Comparison of ENCODE assay signal across 1 cellular context in genomic region chr1:224459051-224459450, GRCh38.
TF ChIP-seq lines count a peak whose summit lies in the region.

No MANE protein-coding gene starts in this region.

TF ChIP-seq in K562, 482 proteins besides CTCF, POLR2A, EP300 and RAD21 (continues in another document):
- TF ChIP-seq, protein P1, sequence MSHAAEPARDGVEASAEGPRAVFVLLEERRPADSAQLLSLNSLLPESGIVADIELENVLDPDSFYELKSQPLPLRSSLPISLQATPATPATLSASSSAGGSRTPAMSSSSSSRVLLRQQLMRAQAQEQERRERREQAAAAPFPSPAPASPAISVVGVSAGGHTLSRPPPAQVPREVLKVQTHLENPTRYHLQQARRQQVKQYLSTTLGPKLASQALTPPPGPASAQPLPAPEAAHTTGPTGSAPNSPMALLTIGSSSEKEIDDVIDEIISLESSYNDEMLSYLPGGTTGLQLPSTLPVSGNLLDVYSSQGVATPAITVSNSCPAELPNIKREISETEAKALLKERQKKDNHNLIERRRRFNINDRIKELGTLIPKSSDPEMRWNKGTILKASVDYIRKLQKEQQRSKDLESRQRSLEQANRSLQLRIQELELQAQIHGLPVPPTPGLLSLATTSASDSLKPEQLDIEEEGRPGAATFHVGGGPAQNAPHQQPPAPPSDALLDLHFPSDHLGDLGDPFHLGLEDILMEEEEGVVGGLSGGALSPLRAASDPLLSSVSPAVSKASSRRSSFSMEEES (CRISPR knock-in tag; IDR thresholded peaks at IDR 0.05) = peak; percentile 93
- TF ChIP-seq SREBF1 (IDR thresholded peaks at IDR 0.05; ENCODE audit: borderline replicate concordance, low read depth, low read length) = no peak
- TF ChIP-seq, protein P2, sequence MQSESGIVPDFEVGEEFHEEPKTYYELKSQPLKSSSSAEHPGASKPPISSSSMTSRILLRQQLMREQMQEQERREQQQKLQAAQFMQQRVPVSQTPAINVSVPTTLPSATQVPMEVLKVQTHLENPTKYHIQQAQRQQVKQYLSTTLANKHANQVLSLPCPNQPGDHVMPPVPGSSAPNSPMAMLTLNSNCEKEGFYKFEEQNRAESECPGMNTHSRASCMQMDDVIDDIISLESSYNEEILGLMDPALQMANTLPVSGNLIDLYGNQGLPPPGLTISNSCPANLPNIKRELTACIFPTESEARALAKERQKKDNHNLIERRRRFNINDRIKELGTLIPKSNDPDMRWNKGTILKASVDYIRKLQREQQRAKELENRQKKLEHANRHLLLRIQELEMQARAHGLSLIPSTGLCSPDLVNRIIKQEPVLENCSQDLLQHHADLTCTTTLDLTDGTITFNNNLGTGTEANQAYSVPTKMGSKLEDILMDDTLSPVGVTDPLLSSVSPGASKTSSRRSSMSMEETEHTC (IDR thresholded peaks at IDR 0.05) = 0 out of 2 replicates have a peak, but pooled peaks have one; percentile 30
- no peak for TF ChIP-seq POLR2B (IDR thresholded peaks at IDR 0.05; ENCODE audit: low read depth, partially characterized antibody)
- TF ChIP-seq ZFX (CRISPR knock-in tag; IDR thresholded peaks at IDR 0.05) = peak; percentile 45
- no peak for TF ChIP-seq ETS2 (tag; IDR thresholded peaks at IDR 0.05; ENCODE audit: borderline replicate concordance, poor library complexity, severe bottlenecking)
- no peak for TF ChIP-seq IFI16 (CRISPR knock-in tag; IDR thresholded peaks at IDR 0.05)
- no peak for TF ChIP-seq ZNF282 (CRISPR knock-in tag; IDR thresholded peaks at IDR 0.05)
- peak; percentile 61; the same call in 1 of the 2 replicates for TF ChIP-seq SPI1 (IDR thresholded peaks at IDR 0.05; ENCODE audit: borderline replicate concordance, low read depth, low read length)
- no peak for TF ChIP-seq MCM2 (IDR thresholded peaks at IDR 0.05; ENCODE audit: low read depth)
- TF ChIP-seq ZNF583 (CRISPR knock-in tag; IDR thresholded peaks at IDR 0.05) = no peak
- TF ChIP-seq MAZ (CRISPR knock-in tag; conservative IDR thresholded peaks at IDR 0.05 in 1 of 2, IDR thresholded peaks at IDR 0.05 in 1 of 2) = no peak
- TF ChIP-seq GTF2F1 (IDR thresholded peaks at IDR 0.05; ENCODE audit: low read depth, low read length) = no peak
- no peak for TF ChIP-seq ZNF551 (CRISPR knock-in tag; IDR thresholded peaks at IDR 0.05)
- TF ChIP-seq ATF1 (CRISPR knock-in tag; IDR thresholded peaks at IDR 0.05) = no peak
- 0 out of 2 replicates have a peak, but pooled peaks have one; percentile 8 for TF ChIP-seq ATF1 (tag; IDR thresholded peaks at IDR 0.05)
- peak; percentile 67; the same call in 1 of the 2 replicates for TF ChIP-seq TOE1 (IDR thresholded peaks at IDR 0.05; ENCODE audit: borderline replicate concordance)
- no peak for TF ChIP-seq TOE1 (CRISPR knock-in tag; IDR thresholded peaks at IDR 0.05; ENCODE audit: borderline replicate concordance, low read depth)
- TF ChIP-seq L3MBTL2 (IDR thresholded peaks at IDR 0.05) = peak; percentile 58; the same call in 1 of the 2 replicates
- TF ChIP-seq CBFA2T3 (IDR thresholded peaks at IDR 0.05) = 0 out of 2 replicates have a peak, but pooled peaks have one; percentile 11
- no peak for TF ChIP-seq CCNT2 (IDR thresholded peaks at IDR 0.05; ENCODE audit: borderline replicate concordance, extremely low read depth, insufficient read length, low read depth, low read length)
- 0 out of 2 replicates have a peak, but pooled peaks have one; percentile 35 for TF ChIP-seq ZNF766 (CRISPR knock-in tag; conservative IDR thresholded peaks at IDR 0.05)
- TF ChIP-seq MXI1 (IDR thresholded peaks at IDR 0.05; ENCODE audit: low read depth, low read length) = no peak
- TF ChIP-seq, protein P3, sequence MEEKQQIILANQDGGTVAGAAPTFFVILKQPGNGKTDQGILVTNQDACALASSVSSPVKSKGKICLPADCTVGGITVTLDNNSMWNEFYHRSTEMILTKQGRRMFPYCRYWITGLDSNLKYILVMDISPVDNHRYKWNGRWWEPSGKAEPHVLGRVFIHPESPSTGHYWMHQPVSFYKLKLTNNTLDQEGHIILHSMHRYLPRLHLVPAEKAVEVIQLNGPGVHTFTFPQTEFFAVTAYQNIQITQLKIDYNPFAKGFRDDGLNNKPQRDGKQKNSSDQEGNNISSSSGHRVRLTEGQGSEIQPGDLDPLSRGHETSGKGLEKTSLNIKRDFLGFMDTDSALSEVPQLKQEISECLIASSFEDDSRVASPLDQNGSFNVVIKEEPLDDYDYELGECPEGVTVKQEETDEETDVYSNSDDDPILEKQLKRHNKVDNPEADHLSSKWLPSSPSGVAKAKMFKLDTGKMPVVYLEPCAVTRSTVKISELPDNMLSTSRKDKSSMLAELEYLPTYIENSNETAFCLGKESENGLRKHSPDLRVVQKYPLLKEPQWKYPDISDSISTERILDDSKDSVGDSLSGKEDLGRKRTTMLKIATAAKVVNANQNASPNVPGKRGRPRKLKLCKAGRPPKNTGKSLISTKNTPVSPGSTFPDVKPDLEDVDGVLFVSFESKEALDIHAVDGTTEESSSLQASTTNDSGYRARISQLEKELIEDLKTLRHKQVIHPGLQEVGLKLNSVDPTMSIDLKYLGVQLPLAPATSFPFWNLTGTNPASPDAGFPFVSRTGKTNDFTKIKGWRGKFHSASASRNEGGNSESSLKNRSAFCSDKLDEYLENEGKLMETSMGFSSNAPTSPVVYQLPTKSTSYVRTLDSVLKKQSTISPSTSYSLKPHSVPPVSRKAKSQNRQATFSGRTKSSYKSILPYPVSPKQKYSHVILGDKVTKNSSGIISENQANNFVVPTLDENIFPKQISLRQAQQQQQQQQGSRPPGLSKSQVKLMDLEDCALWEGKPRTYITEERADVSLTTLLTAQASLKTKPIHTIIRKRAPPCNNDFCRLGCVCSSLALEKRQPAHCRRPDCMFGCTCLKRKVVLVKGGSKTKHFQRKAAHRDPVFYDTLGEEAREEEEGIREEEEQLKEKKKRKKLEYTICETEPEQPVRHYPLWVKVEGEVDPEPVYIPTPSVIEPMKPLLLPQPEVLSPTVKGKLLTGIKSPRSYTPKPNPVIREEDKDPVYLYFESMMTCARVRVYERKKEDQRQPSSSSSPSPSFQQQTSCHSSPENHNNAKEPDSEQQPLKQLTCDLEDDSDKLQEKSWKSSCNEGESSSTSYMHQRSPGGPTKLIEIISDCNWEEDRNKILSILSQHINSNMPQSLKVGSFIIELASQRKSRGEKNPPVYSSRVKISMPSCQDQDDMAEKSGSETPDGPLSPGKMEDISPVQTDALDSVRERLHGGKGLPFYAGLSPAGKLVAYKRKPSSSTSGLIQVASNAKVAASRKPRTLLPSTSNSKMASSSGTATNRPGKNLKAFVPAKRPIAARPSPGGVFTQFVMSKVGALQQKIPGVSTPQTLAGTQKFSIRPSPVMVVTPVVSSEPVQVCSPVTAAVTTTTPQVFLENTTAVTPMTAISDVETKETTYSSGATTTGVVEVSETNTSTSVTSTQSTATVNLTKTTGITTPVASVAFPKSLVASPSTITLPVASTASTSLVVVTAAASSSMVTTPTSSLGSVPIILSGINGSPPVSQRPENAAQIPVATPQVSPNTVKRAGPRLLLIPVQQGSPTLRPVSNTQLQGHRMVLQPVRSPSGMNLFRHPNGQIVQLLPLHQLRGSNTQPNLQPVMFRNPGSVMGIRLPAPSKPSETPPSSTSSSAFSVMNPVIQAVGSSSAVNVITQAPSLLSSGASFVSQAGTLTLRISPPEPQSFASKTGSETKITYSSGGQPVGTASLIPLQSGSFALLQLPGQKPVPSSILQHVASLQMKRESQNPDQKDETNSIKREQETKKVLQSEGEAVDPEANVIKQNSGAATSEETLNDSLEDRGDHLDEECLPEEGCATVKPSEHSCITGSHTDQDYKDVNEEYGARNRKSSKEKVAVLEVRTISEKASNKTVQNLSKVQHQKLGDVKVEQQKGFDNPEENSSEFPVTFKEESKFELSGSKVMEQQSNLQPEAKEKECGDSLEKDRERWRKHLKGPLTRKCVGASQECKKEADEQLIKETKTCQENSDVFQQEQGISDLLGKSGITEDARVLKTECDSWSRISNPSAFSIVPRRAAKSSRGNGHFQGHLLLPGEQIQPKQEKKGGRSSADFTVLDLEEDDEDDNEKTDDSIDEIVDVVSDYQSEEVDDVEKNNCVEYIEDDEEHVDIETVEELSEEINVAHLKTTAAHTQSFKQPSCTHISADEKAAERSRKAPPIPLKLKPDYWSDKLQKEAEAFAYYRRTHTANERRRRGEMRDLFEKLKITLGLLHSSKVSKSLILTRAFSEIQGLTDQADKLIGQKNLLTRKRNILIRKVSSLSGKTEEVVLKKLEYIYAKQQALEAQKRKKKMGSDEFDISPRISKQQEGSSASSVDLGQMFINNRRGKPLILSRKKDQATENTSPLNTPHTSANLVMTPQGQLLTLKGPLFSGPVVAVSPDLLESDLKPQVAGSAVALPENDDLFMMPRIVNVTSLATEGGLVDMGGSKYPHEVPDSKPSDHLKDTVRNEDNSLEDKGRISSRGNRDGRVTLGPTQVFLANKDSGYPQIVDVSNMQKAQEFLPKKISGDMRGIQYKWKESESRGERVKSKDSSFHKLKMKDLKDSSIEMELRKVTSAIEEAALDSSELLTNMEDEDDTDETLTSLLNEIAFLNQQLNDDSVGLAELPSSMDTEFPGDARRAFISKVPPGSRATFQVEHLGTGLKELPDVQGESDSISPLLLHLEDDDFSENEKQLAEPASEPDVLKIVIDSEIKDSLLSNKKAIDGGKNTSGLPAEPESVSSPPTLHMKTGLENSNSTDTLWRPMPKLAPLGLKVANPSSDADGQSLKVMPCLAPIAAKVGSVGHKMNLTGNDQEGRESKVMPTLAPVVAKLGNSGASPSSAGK (IDR thresholded peaks at IDR 0.05) = 0 out of 2 replicates have a peak, but pooled peaks have one; percentile 27
- 0 out of 2 replicates have a peak, but pooled peaks have one; percentile 6 for TF ChIP-seq ZNF239 (CRISPR knock-in tag; IDR thresholded peaks at IDR 0.05)
- TF ChIP-seq SMAD4 (CRISPR knock-in tag; conservative IDR thresholded peaks at IDR 0.05) = 0 out of 2 replicates have a peak, but pooled peaks have one; percentile 14
- TF ChIP-seq USF1 (CRISPR knock-in tag; IDR thresholded peaks at IDR 0.05) = peak; percentile 78
- no peak for TF ChIP-seq NFE2 (IDR thresholded peaks at IDR 0.05; ENCODE audit: low read depth)
- peak; percentile 47; the same call in 1 of the 2 replicates for TF ChIP-seq BHLHE40 (IDR thresholded peaks at IDR 0.05; ENCODE audit: low read length)
- 0 out of 2 replicates have a peak, but pooled peaks have one; percentile 39 for TF ChIP-seq ZNF584 (CRISPR knock-in tag; IDR thresholded peaks at IDR 0.05; ENCODE audit: low read depth)
- no peak for TF ChIP-seq RHOXF2B (CRISPR knock-in tag; conservative IDR thresholded peaks at IDR 0.05)
- TF ChIP-seq, protein P4, sequence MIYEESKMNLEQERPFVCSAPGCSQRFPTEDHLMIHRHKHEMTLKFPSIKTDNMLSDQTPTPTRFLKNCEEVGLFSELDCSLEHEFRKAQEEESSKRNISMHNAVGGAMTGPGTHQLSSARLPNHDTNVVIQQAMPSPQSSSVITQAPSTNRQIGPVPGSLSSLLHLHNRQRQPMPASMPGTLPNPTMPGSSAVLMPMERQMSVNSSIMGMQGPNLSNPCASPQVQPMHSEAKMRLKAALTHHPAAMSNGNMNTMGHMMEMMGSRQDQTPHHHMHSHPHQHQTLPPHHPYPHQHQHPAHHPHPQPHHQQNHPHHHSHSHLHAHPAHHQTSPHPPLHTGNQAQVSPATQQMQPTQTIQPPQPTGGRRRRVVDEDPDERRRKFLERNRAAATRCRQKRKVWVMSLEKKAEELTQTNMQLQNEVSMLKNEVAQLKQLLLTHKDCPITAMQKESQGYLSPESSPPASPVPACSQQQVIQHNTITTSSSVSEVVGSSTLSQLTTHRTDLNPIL (CRISPR knock-in tag; IDR thresholded peaks at IDR 0.05) = no peak
- no peak for TF ChIP-seq THRAP3 (IDR thresholded peaks at IDR 0.05; ENCODE audit: borderline replicate concordance)
- TF ChIP-seq CBFA2T2 (conservative IDR thresholded peaks at IDR 0.05) = peak; percentile 34
- no peak for TF ChIP-seq HMGN3 (IDR thresholded peaks at IDR 0.05; ENCODE audit: borderline replicate concordance, extremely low read depth, insufficient read length, low read depth, low read length)
- TF ChIP-seq, protein P5, sequence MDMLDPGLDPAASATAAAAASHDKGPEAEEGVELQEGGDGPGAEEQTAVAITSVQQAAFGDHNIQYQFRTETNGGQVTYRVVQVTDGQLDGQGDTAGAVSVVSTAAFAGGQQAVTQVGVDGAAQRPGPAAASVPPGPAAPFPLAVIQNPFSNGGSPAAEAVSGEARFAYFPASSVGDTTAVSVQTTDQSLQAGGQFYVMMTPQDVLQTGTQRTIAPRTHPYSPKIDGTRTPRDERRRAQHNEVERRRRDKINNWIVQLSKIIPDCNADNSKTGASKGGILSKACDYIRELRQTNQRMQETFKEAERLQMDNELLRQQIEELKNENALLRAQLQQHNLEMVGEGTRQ (CRISPR knock-in tag; IDR thresholded peaks at IDR 0.05) = peak; percentile 67
- TF ChIP-seq, protein P6, sequence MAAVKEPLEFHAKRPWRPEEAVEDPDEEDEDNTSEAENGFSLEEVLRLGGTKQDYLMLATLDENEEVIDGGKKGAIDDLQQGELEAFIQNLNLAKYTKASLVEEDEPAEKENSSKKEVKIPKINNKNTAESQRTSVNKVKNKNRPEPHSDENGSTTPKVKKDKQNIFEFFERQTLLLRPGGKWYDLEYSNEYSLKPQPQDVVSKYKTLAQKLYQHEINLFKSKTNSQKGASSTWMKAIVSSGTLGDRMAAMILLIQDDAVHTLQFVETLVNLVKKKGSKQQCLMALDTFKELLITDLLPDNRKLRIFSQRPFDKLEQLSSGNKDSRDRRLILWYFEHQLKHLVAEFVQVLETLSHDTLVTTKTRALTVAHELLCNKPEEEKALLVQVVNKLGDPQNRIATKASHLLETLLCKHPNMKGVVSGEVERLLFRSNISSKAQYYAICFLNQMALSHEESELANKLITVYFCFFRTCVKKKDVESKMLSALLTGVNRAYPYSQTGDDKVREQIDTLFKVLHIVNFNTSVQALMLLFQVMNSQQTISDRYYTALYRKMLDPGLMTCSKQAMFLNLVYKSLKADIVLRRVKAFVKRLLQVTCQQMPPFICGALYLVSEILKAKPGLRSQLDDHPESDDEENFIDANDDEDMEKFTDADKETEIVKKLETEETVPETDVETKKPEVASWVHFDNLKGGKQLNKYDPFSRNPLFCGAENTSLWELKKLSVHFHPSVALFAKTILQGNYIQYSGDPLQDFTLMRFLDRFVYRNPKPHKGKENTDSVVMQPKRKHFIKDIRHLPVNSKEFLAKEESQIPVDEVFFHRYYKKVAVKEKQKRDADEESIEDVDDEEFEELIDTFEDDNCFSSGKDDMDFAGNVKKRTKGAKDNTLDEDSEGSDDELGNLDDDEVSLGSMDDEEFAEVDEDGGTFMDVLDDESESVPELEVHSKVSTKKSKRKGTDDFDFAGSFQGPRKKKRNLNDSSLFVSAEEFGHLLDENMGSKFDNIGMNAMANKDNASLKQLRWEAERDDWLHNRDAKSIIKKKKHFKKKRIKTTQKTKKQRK (IDR thresholded peaks at IDR 0.05; ENCODE audit: borderline replicate concordance, low read depth, low read length) = no peak
- TF ChIP-seq RAD51 (IDR thresholded peaks at IDR 0.05; ENCODE audit: borderline replicate concordance, low read depth) = peak; percentile 74
- TF ChIP-seq HIVEP1 (CRISPR knock-in tag; IDR thresholded peaks at IDR 0.05) = no peak
- TF ChIP-seq SMARCA5 (IDR thresholded peaks at IDR 0.05) = no peak
- no peak for TF ChIP-seq U2AF1 (optimal IDR thresholded peaks at IDR 0.05; ENCODE audit: low read depth, low read length)
